8 cellular contexts compared by ENCODE assay signal in genomic region chr3:4466783-4467521, GRCh38.
A peak's percentile ranks its signal among the peaks of the same experiment; 100 is the strongest.
DNase-seq lines count a peak whose midpoint lies in the region; ATAC-seq and TF ChIP-seq lines count a peak whose summit lies in the region.

TSS of gene SUMF1 (minus strand) at chr3:4467269. CDS start at chr3:4467245, 24 bp downstream.

- DNase-seq in AG04449 (ENCODE audit: low read depth, low spot score) (peak; percentile 10), NCI-H2227 treated with DMSO at 0.1 percent for 48 hours (lab: John Stamatoyannopoulos, UW) (peak; percentile 63), choroid plexus epithelial cell (ENCODE audit: low read depth) (peak; percentile 78), kidney tubule cell (ENCODE audit: low spot score) (peak; percentile 84)
- peak; percentile 66 to 71 for DNase-seq in activated CD4-positive, alpha-beta T cell treated with anti-CD3 and anti-CD28 coated beads for 4 hours
- DNase-seq in stimulated activated CD4-positive, alpha-beta T cell treated with anti-CD3 and anti-CD28 coated beads, Interleukin-15, amount 100 ng/mL, for 48 hours (ENCODE audit: low read depth in 2 of 2), result peak; percentile 55 to 68

- POLR2A ChIA-PET in AG04449 (lab: Yijun Ruan, JAX), result interaction anchor here (1.6 kb wide), 1 partner anchor 26 kb away, joined by 26 read pairs; the partner anchor contains the start of gene ITPR1

- peak; percentile 82 for TF ChIP-seq POLR2A in GM18526 (IDR thresholded peaks at IDR 0.05; ENCODE audit: extremely low read depth, insufficient read length)

- TF ChIP-seq CTCF in AG04449 (IDR thresholded peaks at IDR 0.05; ENCODE audit: insufficient read depth, low read length, missing control alignments) (no peak), choroid plexus epithelial cell (conservative IDR thresholded peaks at IDR 0.05; ENCODE audit: low read depth, low read length) (no peak)

- peak within 1 kb of the TSS; percentile 86 for H3K4me3 ChIP-seq in AG04449 (ENCODE audit: low read depth, low read length)
- H3K4me3 ChIP-seq in choroid plexus epithelial cell (ENCODE audit: low read depth, low read length), result peak within 1 kb of the TSS; percentile 98

- ATAC-seq in HG03064 (IDR thresholded peaks at IDR 0.05; ENCODE audit: low read depth, unreplicated experiment), result peak; percentile 100

- CTCF ChIA-PET in AG04449 (lab: Yijun Ruan, JAX), result interaction anchor here (1.1 kb wide), 1 partner anchor 26 kb away, joined by 3 read pairs; the partner anchor contains the start of gene ITPR1

Comparison
In these comparisons a context has a peak if more than half of its experiments do, and no peak if none do; other contexts are left out.
1. Peak in every context shown above with its lines: DNase-seq, ATAC-seq and H3K4me3 ChIP-seq.
2. DNase-seq: peak in every context shown above with its lines; median percentile 84 in kidney tubule cell; 78 in choroid plexus epithelial cell; 68 in activated CD4-positive, alpha-beta T cell treated with anti-CD3 and anti-CD28 coated beads for 4 hours; 63 in NCI-H2227 treated with DMSO at 0.1 percent for 48 hours; 62 in stimulated activated CD4-positive, alpha-beta T cell treated with anti-CD3 and anti-CD28 coated beads, Interleukin-15, amount 100 ng/mL, for 48 hours; 10 in AG04449.